In genomic region chr12:51407604-51408003, GRCh38 we compare ENCODE assay signal across 28 cellular contexts.
"Had no signal": no experiment of that assay in that cellular context is flagged by ENCODE, and none has a peak within 500 bp of the region (broad histone marks: within the 10 kb centered on the region; RNA-seq: fewer than 3 reads in every experiment).

No MANE protein-coding gene starts in this region.

- H3K27me3 ChIP-seq: brain microvascular endothelial cell, dorsolateral prefrontal cortex, gastrocnemius medialis, hepatocyte, neutrophil, upper lobe of right lung had no signal

- H3K27me3 Mint-ChIP-seq: activated CD4-positive, alpha-beta memory T cell treated with anti-CD3 and anti-CD28 coated beads for 36 hours; naive B cell had no signal

- H3K36me3 Mint-ChIP-seq: activated CD4-positive, alpha-beta memory T cell treated with anti-CD3 and anti-CD28 coated beads for 36 hours; activated naive CD4-positive, alpha-beta T cell treated with anti-CD3 and anti-CD28 coated beads, Interleukin-2, amount 50 U/mL, for 72 hours; mesothelial cell of epicardium; naive B cell had no signal

- H3K4me1 ChIP-seq: gastrocnemius medialis, upper lobe of right lung had no signal

- H3K9me3 ChIP-seq: gastrocnemius medialis, neutrophil, thoracic aorta, upper lobe of right lung had no signal

- H3K4me3 ChIP-seq: coronary artery, dorsolateral prefrontal cortex, gastrocnemius medialis, hepatocyte, skin epidermis, thoracic aorta, upper lobe of right lung had no signal

- H3K4me3 Mint-ChIP-seq: activated CD4-positive, alpha-beta memory T cell treated with anti-CD3 and anti-CD28 coated beads for 36 hours; activated T-cell treated with anti-CD3 and anti-CD28 coated beads, Interleukin-2, amount 50 U/mL, for 72 hours; mesothelial cell of epicardium; naive B cell; nephron progenitor cell had no signal

- ATAC-seq: activated naive CD4-positive, alpha-beta T cell treated with anti-CD3 and anti-CD28 coated beads, Interleukin-2, amount 50 U/mL, for 72 hours; activated T-cell treated with anti-CD3 and anti-CD28 coated beads, Interleukin-2, amount 50 U/mL, for 72 hours; gastrocnemius medialis; left colon; sciatic nerve; stimulated activated naive CD8-positive, alpha-beta T cell treated with anti-CD3 and anti-CD28 coated beads, Interleukin-15, Interleukin-2, amounts not matched to agents 100 U/mL and 50 U/mL, for 24 hours; upper lobe of right lung had no signal

- H3K27ac ChIP-seq: brain microvascular endothelial cell, coronary artery, gastrocnemius medialis, hepatocyte, neutrophil, skin epidermis, thoracic aorta, upper lobe of right lung, VCaP had no signal

- DNase-seq: activated CD4-positive, alpha-beta memory T cell treated with anti-CD3 and anti-CD28 coated beads for 36 hours; activated CD4-positive, alpha-beta T cell treated with anti-CD3 and anti-CD28 coated beads for 48 hours; activated naive CD4-positive, alpha-beta T cell; activated T-cell treated with anti-CD3 and anti-CD28 coated beads for 4 hours; activated T-cell treated with anti-CD3 and anti-CD28 coated beads, Interleukin-2, amount 50 U/mL, for 72 hours; amniotic stem cell; brain microvascular endothelial cell; dorsolateral prefrontal cortex; effector memory CD4-positive, alpha-beta T cell; erythroblast; gastrocnemius medialis; left colon; naive B cell; nephron progenitor cell; stimulated activated CD4-positive, alpha-beta T cell treated with anti-CD3 and anti-CD28 coated beads, Interleukin-12 subunit alpha, Interleukin-12 subunit beta, amount 100 ng/mL, for 4 hours; stimulated activated CD4-positive, alpha-beta T cell treated with anti-CD3 and anti-CD28 coated beads, Interleukin-4, amount 100 ng/mL, for 1 hour; stimulated activated naive CD8-positive, alpha-beta T cell treated with anti-CD3 and anti-CD28 coated beads, Interleukin-15, Interleukin-2, amounts not matched to agents 100 U/mL and 50 U/mL, for 24 hours; T-helper 9 cell; upper lobe of right lung had no signal

- H3K36me3 ChIP-seq: brain microvascular endothelial cell, gastrocnemius medialis, neutrophil, thoracic aorta, upper lobe of right lung had no signal

- H3K27ac Mint-ChIP-seq: activated CD4-positive, alpha-beta memory T cell treated with anti-CD3 and anti-CD28 coated beads for 36 hours; activated naive CD4-positive, alpha-beta T cell treated with anti-CD3 and anti-CD28 coated beads, Interleukin-2, amount 50 U/mL, for 72 hours; activated T-cell treated with anti-CD3 and anti-CD28 coated beads, Interleukin-2, amount 50 U/mL, for 72 hours; mesothelial cell of epicardium; nephron progenitor cell had no signal

- H3K9me3 Mint-ChIP-seq: activated CD4-positive, alpha-beta memory T cell treated with anti-CD3 and anti-CD28 coated beads for 36 hours; activated naive CD4-positive, alpha-beta T cell treated with anti-CD3 and anti-CD28 coated beads, Interleukin-2, amount 50 U/mL, for 72 hours; activated T-cell treated with anti-CD3 and anti-CD28 coated beads, Interleukin-2, amount 50 U/mL, for 72 hours; mesothelial cell of epicardium; naive B cell; nephron progenitor cell had no signal
